Comparison of ENCODE assay signal across 27 cellular contexts in the genomic region with DNA sequence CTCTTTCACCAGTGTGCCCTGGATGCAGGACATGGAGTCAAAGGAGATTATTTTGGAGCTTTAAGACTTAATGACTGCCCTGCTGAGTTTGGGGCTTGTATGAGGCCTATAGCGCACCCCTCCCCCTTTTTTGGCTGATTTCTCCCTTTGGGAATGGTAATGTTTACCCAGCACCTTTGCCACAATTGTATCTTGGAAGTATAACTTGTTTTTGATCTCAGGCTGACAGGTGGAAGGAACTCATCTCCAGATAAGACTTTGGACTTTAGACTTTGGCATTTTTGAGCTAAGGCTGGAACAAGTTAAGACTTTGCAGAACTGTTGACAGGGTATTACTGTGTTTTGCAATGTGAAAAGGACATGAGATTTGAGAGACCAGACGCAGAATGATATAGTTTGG.
"Had no signal": no experiment of that assay in that cellular context is flagged by ENCODE, and none has a peak within 500 bp of the region (broad histone marks: within the 10 kb centered on the region; RNA-seq: fewer than 3 reads in every experiment).

No MANE protein-coding gene starts in this region.

- DNase-seq: activated CD4-positive, alpha-beta memory T cell treated with anti-CD3 and anti-CD28 coated beads, Interleukin-2, amount 10 ng/mL, durations not matched to agents 7 days and 5 days; activated CD4-positive, alpha-beta T cell treated with anti-CD3 and anti-CD28 coated beads for 36 hours; activated CD4-positive, alpha-beta T cell treated with anti-CD3 and anti-CD28 coated beads, Interleukin-2, amount 50 U/mL, for 1 hour; activated CD4-positive, CD25-positive, alpha-beta regulatory T cell; activated gamma-delta T cell; activated naive CD4-positive, alpha-beta T cell treated with anti-CD3 and anti-CD28 coated beads, Interleukin-2, amount 10 ng/mL, durations not matched to agents 7 days and 5 days; activated naive CD8-positive, alpha-beta T cell treated with anti-CD3 and anti-CD28 coated beads for 36 hours; activated T-cell treated with anti-CD3 and anti-CD28 coated beads for 4 hours; activated T-cell treated with anti-CD3 and anti-CD28 coated beads, Interleukin-2, amount 50 U/mL, for 48 hours; KG1; MG63; MV-4-11; NCI-H1092 treated with DMSO at 0.1 percent for 48 hours; NCI-H1417 treated with DMSO at 0.1 percent for 48 hours; NCI-H1694; NCI-H2029; NCI-H2107; NCI-H510A treated with DMSO at 0.1 percent for 48 hours; NCI-H69; Peyer's patch; Right ventricle myocardium superior; SJCRH30; SK-N-SH; T-helper 1 cell had no signal

- H3K9ac ChIP-seq: SK-N-SH had no signal

- H3K4me1 ChIP-seq: SJCRH30 had no signal

- H3K36me3 ChIP-seq: MG63, Peyer's patch had no signal

- H3K27me3 ChIP-seq: MG63, Peyer's patch, SJCRH30 had no signal

- H3K4me3 ChIP-seq: MG63, Peyer's patch, SJCRH30 had no signal

- H3K9me3 ChIP-seq: MG63, Peyer's patch, SK-N-SH had no signal

- ATAC-seq: activated CD4-positive, alpha-beta T cell treated with anti-CD3 and anti-CD28 coated beads for 36 hours; activated T-helper 17 cell treated with anti-CD3 and anti-CD28 coated beads, Interleukin-2, amount 50 U/mL, for 72 hours had no signal

- H3K27ac ChIP-seq: RWPE1, SJCRH30, VCaP had no signal
